7 cellular contexts compared by ENCODE assay signal in genomic region chr17:48625502-48626201, GRCh38. TPM values are rescaled to one million over a fixed set of nuclear protein-coding genes. Genes with fewer than 3 reads are reported as not detected.
A peak's percentile ranks its signal among the peaks of the same experiment; 100 is the strongest.
DNase-seq lines count a peak whose midpoint lies in the region; TF ChIP-seq lines count a peak whose summit lies in the region.
"Had no signal": no experiment of that assay in that cellular context is flagged by ENCODE, and none has a peak within 500 bp of the region (broad histone marks: within the 10 kb centered on the region; RNA-seq: fewer than 3 reads in every experiment).

No MANE protein-coding gene starts in this region.

- H3K36me3 Mint-ChIP-seq in activated naive CD4-positive, alpha-beta T cell treated with anti-CD3 and anti-CD28 coated beads, Interleukin-2, amount 10 ng/mL, durations not matched to agents 7 days and 5 days = no peaks in the 10 kb centered on the region

- no peaks in the 10 kb centered on the region for H3K9me3 ChIP-seq in mesodermal cell (ENCODE audit: control insufficient read depth, low read length)

- H3K4me1 ChIP-seq in mesodermal cell (ENCODE audit: control insufficient read depth, insufficient read depth, low read length, poor library complexity, severe bottlenecking) = peaks cover 5% of the 10 kb centered on the region

- peak; percentile 51 for DNase-seq in NCI-H2227 (lab: John Stamatoyannopoulos, UW; ENCODE audit: unreplicated experiment)
- DNase-seq in NCI-H2227 treated with DMSO at 0.1 percent for 48 hours (lab: John Stamatoyannopoulos, UW) = no peak
- peak; percentile 49 for DNase-seq in activated naive CD4-positive, alpha-beta T cell treated with anti-CD3 and anti-CD28 coated beads, Interleukin-2, amount 10 ng/mL, durations not matched to agents 7 days and 5 days
- DNase-seq in brain microvascular endothelial cell = no peak
- no peak for DNase-seq in inferior parietal cortex (ENCODE audit: extremely low spot score)

- peak overlapping the region; percentile 34 for H3K4me3 ChIP-seq in mesodermal cell (ENCODE audit: extremely low read depth, insufficient read depth, low read length, poor library complexity, severe bottlenecking)
- no peak overlapping the region for H3K4me3 ChIP-seq in brain microvascular endothelial cell (ENCODE audit: low read depth, low read length)

- H3K4me1 Mint-ChIP-seq in activated naive CD4-positive, alpha-beta T cell treated with anti-CD3 and anti-CD28 coated beads, Interleukin-2, amount 10 ng/mL, durations not matched to agents 7 days and 5 days = peaks cover 17% of the 10 kb centered on the region

- TF ChIP-seq CTCF in brain microvascular endothelial cell (IDR thresholded peaks at IDR 0.05; ENCODE audit: low read depth, low read length, missing control alignments) = no peak

- H3K27me3 ChIP-seq in brain microvascular endothelial cell (replicated peaks) = peaks cover 98% of the 10 kb centered on the region

- H3K27me3 Mint-ChIP-seq in activated naive CD4-positive, alpha-beta T cell treated with anti-CD3 and anti-CD28 coated beads, Interleukin-2, amount 10 ng/mL, durations not matched to agents 7 days and 5 days = peaks cover 100% of the 10 kb centered on the region

- CTCF ChIA-PET in activated naive CD4-positive, alpha-beta T cell treated with anti-CD3 and anti-CD28 coated beads, Interleukin-2, amount 10 ng/mL, durations not matched to agents 7 days and 5 days (lab: Charles Lee) = interaction anchor here (1.0 to 2.5 kb wide), 5 partner anchors 11 to 126 kb away, joined by 3 to 13 read pairs (median 4); partner anchors contain the start of gene HOXB8

- H3K36me3 ChIP-seq in mesodermal cell (ENCODE audit: control insufficient read depth, insufficient read depth, low read length) (no peaks in the 10 kb centered on the region), brain microvascular endothelial cell (replicated peaks) (no peaks in the 10 kb centered on the region)

- WGBS in mesodermal cell (ENCODE audit: insufficient coverage in 2 of 2), 2 experiments = 0% methylated on average over 50 to 60 of the region's 63 CpGs

- in situ Hi-C loops in brain microvascular endothelial cell (cut with HindIII; ENCODE audit: low pct_ligation_motif_present, low sequenced_read_pairs) = no loop called here

- peak overlapping the region; percentile 64 for H3K27ac ChIP-seq in mesodermal cell (ENCODE audit: low read depth, low read length, severe bottlenecking)
- H3K27ac ChIP-seq in brain microvascular endothelial cell = no peak overlapping the region

- H3K9me3 Mint-ChIP-seq in activated naive CD4-positive, alpha-beta T cell treated with anti-CD3 and anti-CD28 coated beads, Interleukin-2, amount 10 ng/mL, durations not matched to agents 7 days and 5 days = no peaks in the 10 kb centered on the region

- peak overlapping the region; percentile 64 for H3K4me3 Mint-ChIP-seq in activated naive CD4-positive, alpha-beta T cell treated with anti-CD3 and anti-CD28 coated beads, Interleukin-2, amount 10 ng/mL, durations not matched to agents 7 days and 5 days

- no peak overlapping the region for H3K27ac Mint-ChIP-seq in activated naive CD4-positive, alpha-beta T cell treated with anti-CD3 and anti-CD28 coated beads, Interleukin-2, amount 10 ng/mL, durations not matched to agents 7 days and 5 days

RNA-seq across cellular contexts. Expression of gene HOXB9, which starts 0.5 kb away (rescaled TPM):
- 35.5 TPM for polyA plus RNA-seq in mesodermal cell (2013, experiment 1 of 2)
- polyA plus RNA-seq in mesodermal cell (2013, experiment 2 of 2) = 31.8 TPM

RNA-seq across cellular contexts. Expression of gene HOXB8, which starts 10.6 kb away (rescaled TPM):
- polyA plus RNA-seq in mesodermal cell (2013, experiment 1 of 2) = 30.0 TPM
- 41.5 TPM for polyA plus RNA-seq in mesodermal cell (2013, experiment 2 of 2)
- polyA plus RNA-seq: esophagus had no signal

RNA-seq across cellular contexts. Expression of gene HOXB7, which starts 14.8 kb away (rescaled TPM):
- 10.4 TPM for polyA plus RNA-seq in mesodermal cell (2013, experiment 1 of 2)
- 19.8 TPM for polyA plus RNA-seq in mesodermal cell (2013, experiment 2 of 2)

RNA-seq across cellular contexts. Expression of gene HOXB6, which starts 20.9 kb away (rescaled TPM):
- 38.9 TPM for polyA plus RNA-seq in mesodermal cell (2013, experiment 1 of 2)
- 49.8 TPM for polyA plus RNA-seq in mesodermal cell (2013, experiment 2 of 2)

RNA-seq across cellular contexts. Expression of gene HOXB5, which starts 32.1 kb away (rescaled TPM):
- polyA plus RNA-seq in mesodermal cell (2013, experiment 1 of 2) = 13.7 TPM
- 15.0 TPM for polyA plus RNA-seq in mesodermal cell (2013, experiment 2 of 2)

Comparison
In these comparisons a context has a peak if more than half of its experiments do, and no peak if none do; other contexts are left out.
1. DNase-seq: peak in NCI-H2227 (single experiment) and activated naive CD4-positive, alpha-beta T cell treated with anti-CD3 and anti-CD28 coated beads, Interleukin-2, amount 10 ng/mL, durations not matched to agents 7 days and 5 days (single experiment); none in NCI-H2227 treated with DMSO at 0.1 percent for 48 hours (single experiment), brain microvascular endothelial cell (single experiment) and inferior parietal cortex (single experiment).